In the genomic region with DNA sequence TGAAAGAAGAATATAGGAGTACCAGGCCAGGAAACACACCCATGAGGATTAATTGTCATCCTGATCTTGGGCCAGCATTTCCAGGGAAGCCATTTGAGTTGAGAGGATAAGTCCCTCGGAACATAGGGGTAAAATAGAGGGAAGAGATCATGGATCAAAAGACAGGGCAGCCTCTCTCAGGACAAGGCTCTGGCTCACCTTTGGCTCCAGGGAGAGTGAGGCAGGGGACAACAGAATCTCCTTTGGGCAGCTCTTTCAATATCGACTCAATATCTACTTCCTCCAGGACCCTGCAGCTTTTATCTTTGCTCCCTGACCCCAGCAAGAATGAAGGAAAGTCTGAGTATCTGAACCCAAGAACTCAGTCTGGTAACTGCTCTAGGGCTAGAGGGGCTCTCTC, we compare ENCODE assay signal across 4 cellular contexts.
"Had no signal": no experiment of that assay in that cellular context is flagged by ENCODE, and none has a peak within 500 bp of the region (broad histone marks: within the 10 kb centered on the region; RNA-seq: fewer than 3 reads in every experiment).

A gene with protein sequence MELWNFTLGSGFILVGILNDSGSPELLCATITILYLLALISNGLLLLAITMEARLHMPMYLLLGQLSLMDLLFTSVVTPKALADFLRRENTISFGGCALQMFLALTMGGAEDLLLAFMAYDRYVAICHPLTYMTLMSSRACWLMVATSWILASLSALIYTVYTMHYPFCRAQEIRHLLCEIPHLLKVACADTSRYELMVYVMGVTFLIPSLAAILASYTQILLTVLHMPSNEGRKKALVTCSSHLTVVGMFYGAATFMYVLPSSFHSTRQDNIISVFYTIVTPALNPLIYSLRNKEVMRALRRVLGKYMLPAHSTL (plus strand): TSS at position 301 of the 400 bp plus-strand sequence. CDS start 2,018 bp downstream, outside the sequence.

- H3K36me3 Mint-ChIP-seq: IgD-negative memory B cell had no signal

- H3K9me3 Mint-ChIP-seq: IgD-negative memory B cell had no signal

- H3K4me1 Mint-ChIP-seq: IgD-negative memory B cell had no signal

- H3K27ac Mint-ChIP-seq: IgD-negative memory B cell had no signal

- DNase-seq: IMR-90, KBM-7, KG1 had no signal
